ENCODE assay signal across 24 cellular contexts in the genomic region with DNA sequence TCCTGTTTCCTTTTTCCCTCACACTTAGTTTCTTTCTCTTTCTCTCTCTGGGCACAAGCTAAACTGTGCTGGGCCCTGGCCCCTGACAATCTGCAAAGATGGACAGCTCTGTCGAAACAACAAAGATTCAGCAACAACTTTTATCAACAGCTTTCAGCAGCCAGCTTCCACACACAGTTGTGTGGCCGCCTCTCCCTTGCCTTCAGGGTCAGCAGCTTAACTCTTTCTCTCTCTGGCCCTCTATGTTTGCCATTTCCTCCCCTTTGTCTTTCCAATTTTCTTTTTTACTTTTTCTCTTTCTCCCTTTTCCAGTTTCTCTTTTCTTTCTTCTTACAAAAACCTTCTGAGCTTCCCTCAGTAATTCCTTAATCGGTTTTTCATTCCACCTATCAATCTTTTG. TPM values are rescaled to one million over a fixed set of nuclear protein-coding genes. Genes with fewer than 3 reads are reported as not detected.
DNase-seq lines count a peak whose midpoint lies in the region; ATAC-seq and TF ChIP-seq lines count a peak whose summit lies in the region.
"Had no signal": no experiment of that assay in that cellular context is flagged by ENCODE, and none has a peak within 500 bp of the region (broad histone marks: within the 10 kb centered on the region; RNA-seq: fewer than 3 reads in every experiment).

No MANE protein-coding gene starts in this region.

- DNase-seq in endodermal cell (no peak), neural progenitor cell (ENCODE audit: low spot score) (no peak), WERI-Rb-1 (no peak)
- DNase-seq in effector memory CD4-positive, alpha-beta T cell: no peak
- DNase-seq: activated CD4-positive, alpha-beta T cell treated with anti-CD3 and anti-CD28 coated beads for 36 hours; CD8-positive, alpha-beta T cell; dermis blood vessel endothelial cell; GDM1; H7; mammary epithelial cell; NCI-H1092; NCI-H187 treated with DMSO at 0.1 percent for 48 hours; NCI-H526 treated with DMSO at 0.1 percent for 48 hours; spleen; stimulated activated CD4-positive, alpha-beta T cell treated with anti-CD3 and anti-CD28 coated beads, Interleukin-2, amount 100 ng/mL, for 48 hours had no signal

- H3K4me3 ChIP-seq in DOHH2 (ENCODE audit: low read length) (no peak overlapping the region), HUES64 (ENCODE audit: low read length) (no peak overlapping the region), endodermal cell (ENCODE audit: low read length) (no peak overlapping the region), neural progenitor cell (no peak overlapping the region), WERI-Rb-1 (ENCODE audit: low read depth, low read length) (no peak overlapping the region)
- no peak overlapping the region for H3K4me3 ChIP-seq in effector memory CD4-positive, alpha-beta T cell (ENCODE audit: insufficient read depth, low read depth, low read length, poor library complexity, severe bottlenecking)
- H3K4me3 ChIP-seq: spleen had no signal

- H3K4me1 Mint-ChIP-seq in endodermal cell (peaks cover 29% of the 10 kb centered on the region), neural progenitor cell (peaks cover 39% of the 10 kb centered on the region)
- H3K4me1 Mint-ChIP-seq: central memory CD8-positive, alpha-beta T cell had no signal

- H3F3A ChIP-seq in DOHH2 (ENCODE audit: control insufficient read depth, insufficient read depth): peaks cover 12% of the 10 kb centered on the region
- peaks cover 19% of the 10 kb centered on the region for H3F3A ChIP-seq in neural progenitor cell (ENCODE audit: low read depth)

- peaks cover 45% of the 10 kb centered on the region for H3K4me1 ChIP-seq in DOHH2 (ENCODE audit: control insufficient read depth, low read length)
- H3K4me1 ChIP-seq in HUES64 (ENCODE audit: insufficient read depth, low read length): peaks cover 17% of the 10 kb centered on the region
- H3K4me1 ChIP-seq in endodermal cell (ENCODE audit: control insufficient read depth, insufficient read depth, low read length): peaks cover 8% of the 10 kb centered on the region
- H3K4me1 ChIP-seq in neural progenitor cell: peaks cover 32% of the 10 kb centered on the region
- H3K4me1 ChIP-seq in effector memory CD4-positive, alpha-beta T cell (ENCODE audit: control insufficient read depth, insufficient read depth, low read length, poor library complexity, severe bottlenecking): no peaks in the 10 kb centered on the region

- peak overlapping the region; percentile 92 for H2AFZ ChIP-seq in neural progenitor cell (replicated peaks)

- H3K79me2 ChIP-seq in DOHH2 (ENCODE audit: control insufficient read depth, low read length) (no peaks in the 10 kb centered on the region), neural progenitor cell (ENCODE audit: low read depth) (no peaks in the 10 kb centered on the region)

- ATAC-seq in GM18873 (IDR thresholded peaks at IDR 0.05; ENCODE audit: low FRiP score, unreplicated experiment): no peak
- ATAC-seq: activated CD4-positive, alpha-beta T cell treated with anti-CD3 and anti-CD28 coated beads for 36 hours; CD8-positive, alpha-beta T cell; stimulated activated memory B cell treated with anti-CD40 and anti-IgM and Interleukin-4, amounts not matched to agents 10 μg/mL and 1 μg/mL and 100 μg/mL, for 72 hours had no signal

- H3K9me3 Mint-ChIP-seq in endodermal cell (no peaks in the 10 kb centered on the region), neural progenitor cell (no peaks in the 10 kb centered on the region)
- H3K9me3 Mint-ChIP-seq: activated naive CD4-positive, alpha-beta T cell treated with anti-CD3 and anti-CD28 coated beads, Interleukin-2, amount 50 U/mL, for 24 hours; activated T-helper 1 cell treated with anti-CD3 and anti-CD28 coated beads, Interleukin-12 subunit alpha, Interleukin-12 subunit beta, Interleukin-2, Interleukin-4 antibody, amounts not matched to agents 30 ng/mL and 10 ng/mL and 1 ng/mL, durations not matched to agents 14 hours and 24 hours and 36 hours; CD8-positive, alpha-beta T cell; central memory CD8-positive, alpha-beta T cell; stimulated activated memory B cell treated with anti-CD40 and anti-IgM and Interleukin-4, amounts not matched to agents 10 μg/mL and 1 μg/mL and 100 μg/mL, for 72 hours had no signal

- H3K9me2 ChIP-seq in DOHH2 (replicated peaks; ENCODE audit: control insufficient read depth, low read length): no peaks in the 10 kb centered on the region

- H4K20me1 ChIP-seq in DOHH2 (ENCODE audit: control insufficient read depth, insufficient read depth, low read depth, low read length) (no peaks in the 10 kb centered on the region), neural progenitor cell (ENCODE audit: low read depth) (no peaks in the 10 kb centered on the region)

- peaks cover 14% of the 10 kb centered on the region for H3K27me3 Mint-ChIP-seq in endodermal cell (ENCODE audit: insufficient read depth)
- peaks cover 6% of the 10 kb centered on the region for H3K27me3 Mint-ChIP-seq in neural progenitor cell (ENCODE audit: insufficient read depth, low read depth)

- TF ChIP-seq CTCF in DOHH2 (IDR thresholded peaks at IDR 0.05; ENCODE audit: low read depth, low read length, poor library complexity, severe bottlenecking) (no peak), endodermal cell (conservative IDR thresholded peaks at IDR 0.05) (no peak), neural progenitor cell (IDR thresholded peaks at IDR 0.05) (no peak), WERI-Rb-1 (IDR thresholded peaks at IDR 0.05; ENCODE audit: low read depth, low read length) (no peak)

- H3K4me2 ChIP-seq in DOHH2 (ENCODE audit: low read length): peak overlapping the region; percentile 30; the same call in 1 of the 2 replicates
- H3K4me2 ChIP-seq in neural progenitor cell: peak overlapping the region; percentile 56

- H3K9ac ChIP-seq in HUES64 (ENCODE audit: low read depth, low read length) (peak overlapping the region; percentile 4; the same call in 1 of the 2 replicates), endodermal cell (ENCODE audit: extremely low read depth, low read length, poor library complexity, severe bottlenecking) (no peak overlapping the region), neural progenitor cell (no peak overlapping the region)

- no peak overlapping the region for H3K4me3 Mint-ChIP-seq in endodermal cell
- H3K4me3 Mint-ChIP-seq in neural progenitor cell: no peak overlapping the region
- H3K4me3 Mint-ChIP-seq: activated CD4-positive, alpha-beta T cell treated with anti-CD3 and anti-CD28 coated beads for 36 hours; activated naive CD4-positive, alpha-beta T cell treated with anti-CD3 and anti-CD28 coated beads, Interleukin-2, amount 50 U/mL, for 24 hours; activated T-helper 1 cell treated with anti-CD3 and anti-CD28 coated beads, Interleukin-12 subunit alpha, Interleukin-12 subunit beta, Interleukin-2, Interleukin-4 antibody, amounts not matched to agents 30 ng/mL and 10 ng/mL and 1 ng/mL, durations not matched to agents 14 hours and 24 hours and 36 hours; CD8-positive, alpha-beta T cell; central memory CD8-positive, alpha-beta T cell; stimulated activated memory B cell treated with anti-CD40 and anti-IgM and Interleukin-4, amounts not matched to agents 10 μg/mL and 1 μg/mL and 100 μg/mL, for 72 hours had no signal

- 0 out of 2 replicates have a peak overlapping the region, but pooled peaks have one; percentile 1 for H3K27ac ChIP-seq in DOHH2 (ENCODE audit: low read depth, low read length)
- H3K27ac ChIP-seq in HUES64 (ENCODE audit: low read depth, low read length): peak overlapping the region; percentile 57; the same call in 1 of the 2 replicates
- no peak overlapping the region for H3K27ac ChIP-seq in endodermal cell (ENCODE audit: low read depth, low read length)
- peak overlapping the region; percentile 87 for H3K27ac ChIP-seq in neural progenitor cell
- no peak overlapping the region for H3K27ac ChIP-seq in effector memory CD4-positive, alpha-beta T cell (ENCODE audit: insufficient read depth, low read length, poor library complexity, severe bottlenecking)
- no peak overlapping the region for H3K27ac ChIP-seq in WERI-Rb-1
- H3K27ac ChIP-seq: spleen had no signal

- H3K36me3 Mint-ChIP-seq in endodermal cell (ENCODE audit: low read depth): no peaks in the 10 kb centered on the region
- H3K36me3 Mint-ChIP-seq in neural progenitor cell: no peaks in the 10 kb centered on the region
- H3K36me3 Mint-ChIP-seq: activated naive CD4-positive, alpha-beta T cell treated with anti-CD3 and anti-CD28 coated beads, Interleukin-2, amount 50 U/mL, for 24 hours; CD8-positive, alpha-beta T cell; stimulated activated memory B cell treated with anti-CD40 and anti-IgM and Interleukin-4, amounts not matched to agents 10 μg/mL and 1 μg/mL and 100 μg/mL, for 72 hours had no signal

- H3K27ac Mint-ChIP-seq in endodermal cell (peak overlapping the region; percentile 24), neural progenitor cell (peak overlapping the region; percentile 19)
- H3K27ac Mint-ChIP-seq: activated CD4-positive, alpha-beta T cell treated with anti-CD3 and anti-CD28 coated beads for 36 hours; activated naive CD4-positive, alpha-beta T cell treated with anti-CD3 and anti-CD28 coated beads, Interleukin-2, amount 50 U/mL, for 24 hours; activated T-helper 1 cell treated with anti-CD3 and anti-CD28 coated beads, Interleukin-12 subunit alpha, Interleukin-12 subunit beta, Interleukin-2, Interleukin-4 antibody, amounts not matched to agents 30 ng/mL and 10 ng/mL and 1 ng/mL, durations not matched to agents 14 hours and 24 hours and 36 hours; CD8-positive, alpha-beta T cell; stimulated activated memory B cell treated with anti-CD40 and anti-IgM and Interleukin-4, amounts not matched to agents 10 μg/mL and 1 μg/mL and 100 μg/mL, for 72 hours had no signal

- no peaks in the 10 kb centered on the region for H3K9me3 ChIP-seq in DOHH2 (ENCODE audit: control insufficient read depth, insufficient read depth, low read length)
- H3K9me3 ChIP-seq in HUES64 (ENCODE audit: insufficient read depth, low read depth, low read length): no peaks in the 10 kb centered on the region
- no peaks in the 10 kb centered on the region for H3K9me3 ChIP-seq in endodermal cell (ENCODE audit: control insufficient read depth, low read length)
- H3K9me3 ChIP-seq in neural progenitor cell (ENCODE audit: low read depth): no peaks in the 10 kb centered on the region
- no peaks in the 10 kb centered on the region for H3K9me3 ChIP-seq in effector memory CD4-positive, alpha-beta T cell (ENCODE audit: control insufficient read depth, low read length)
- no peaks in the 10 kb centered on the region for H3K9me3 ChIP-seq in WERI-Rb-1 (ENCODE audit: severe bottlenecking)
- H3K9me3 ChIP-seq: spleen had no signal

- H3K36me3 ChIP-seq in DOHH2 (ENCODE audit: control insufficient read depth, low read length) (no peaks in the 10 kb centered on the region), HUES64 (ENCODE audit: insufficient read depth, low read length) (no peaks in the 10 kb centered on the region), endodermal cell (ENCODE audit: control insufficient read depth, insufficient read depth, low read length) (no peaks in the 10 kb centered on the region), neural progenitor cell (no peaks in the 10 kb centered on the region), WERI-Rb-1 (no peaks in the 10 kb centered on the region)
- no peaks in the 10 kb centered on the region for H3K36me3 ChIP-seq in effector memory CD4-positive, alpha-beta T cell (ENCODE audit: control insufficient read depth, insufficient read depth, low read length)
- H3K36me3 ChIP-seq: spleen had no signal

- WGBS in HUES64: 25% methylated on average over 3 of the region's 3 CpGs
- WGBS in endodermal cell (ENCODE audit: insufficient coverage in 1 of 2, insufficient read length in 1 of 2), 2 experiments: 39 to 50% methylated on average over 3 of the region's 3 CpGs

- H3K27me3 ChIP-seq in DOHH2 (ENCODE audit: control insufficient read depth, low read length) (no peaks in the 10 kb centered on the region), HUES64 (ENCODE audit: insufficient read depth, low read length) (no peaks in the 10 kb centered on the region), endodermal cell (ENCODE audit: control insufficient read depth, insufficient read depth, low read length, poor library complexity, severe bottlenecking) (no peaks in the 10 kb centered on the region), neural progenitor cell (no peaks in the 10 kb centered on the region), WERI-Rb-1 (ENCODE audit: insufficient read depth, low read depth, severe bottlenecking) (no peaks in the 10 kb centered on the region)
- no peaks in the 10 kb centered on the region for H3K27me3 ChIP-seq in effector memory CD4-positive, alpha-beta T cell (replicated peaks; ENCODE audit: control insufficient read depth, insufficient read depth, low read length, poor library complexity, severe bottlenecking)

RNA-seq across cellular contexts. Expression of a gene that starts 43.3 kb away (rescaled TPM):
- 0.95 TPM for polyA plus RNA-seq in HUES64 (2013, experiment 1 of 2)
- 1.1 TPM for polyA plus RNA-seq in HUES64 (2013, experiment 2 of 2)
- total RNA-seq in endodermal cell (1 to 10 TPM; 1.5 to 2.7 TPM), neural progenitor cell (ENCODE audit: low replicate concordance) (0.09 and 1.0 TPM in 2 replicates)
- polyA plus RNA-seq in endodermal cell (2013, experiment 1 of 2): 1.5 TPM
- polyA plus RNA-seq in endodermal cell (2013, experiment 2 of 2): 0.95 TPM
- total RNA-seq: activated CD4-positive, alpha-beta T cell treated with anti-CD3 and anti-CD28 coated beads for 36 hours; mammary epithelial cell; RPMI7951; SK-MEL-5 had no signal
- polyA plus RNA-seq: mammary epithelial cell had no signal

Comparison
In these comparisons a context has a peak if more than half of its experiments do, and no peak if none do; other contexts are left out.
1. H3K27ac ChIP-seq: peak in DOHH2 (single experiment), HUES64 (single experiment) and neural progenitor cell (single experiment); none in endodermal cell (single experiment), effector memory CD4-positive, alpha-beta T cell (single experiment) and WERI-Rb-1 (single experiment).